Comparison of ENCODE assay signal across 8 cellular contexts in the genomic region with DNA sequence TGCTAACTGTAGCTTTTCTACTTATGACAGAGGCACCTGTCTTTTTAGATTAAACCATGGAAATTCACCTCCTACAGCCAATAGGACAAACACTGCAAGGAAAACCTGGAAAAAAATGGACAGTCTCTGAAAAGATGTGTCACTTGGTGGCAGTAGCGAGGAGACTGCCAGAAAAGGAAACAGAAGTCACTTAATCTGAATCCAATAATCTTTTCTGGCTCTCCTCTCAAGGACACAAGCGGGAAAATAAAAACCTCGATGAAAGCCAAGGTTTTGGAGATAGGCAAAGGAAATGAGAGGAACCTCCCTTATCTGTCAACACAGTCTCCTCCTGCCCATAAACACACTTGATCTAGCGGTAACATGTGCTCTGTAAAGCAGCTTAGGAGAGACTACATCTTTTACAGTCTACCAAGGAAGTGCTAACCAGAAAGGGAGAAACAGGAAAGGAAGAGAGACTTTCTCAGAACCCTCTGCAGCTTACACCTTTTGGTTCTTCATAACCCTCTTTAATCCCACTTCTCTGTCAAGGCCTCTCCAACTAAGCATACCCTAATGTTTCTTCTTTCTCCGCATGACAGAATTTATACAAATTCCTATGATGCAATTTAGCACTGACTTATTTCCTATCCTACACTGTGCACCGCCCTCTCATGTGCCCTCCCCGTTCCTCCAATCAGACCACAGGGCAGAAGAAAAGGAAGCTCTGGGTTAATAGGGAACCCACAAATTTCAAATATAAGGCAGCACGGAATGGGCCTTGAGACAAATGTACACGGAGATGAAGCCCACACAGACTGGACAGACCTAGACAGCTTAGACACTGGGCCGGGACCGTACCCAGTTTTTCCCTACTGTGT. TPM values are rescaled to one million over a fixed set of nuclear protein-coding genes. Genes with fewer than 3 reads are reported as not detected.
DNase-seq lines count a peak whose midpoint lies in the region; ATAC-seq, FAIRE-seq and TF ChIP-seq lines count a peak whose summit lies in the region.

No MANE protein-coding gene starts in this region.

- H3K36me3 Mint-ChIP-seq in stimulated activated memory B cell treated with anti-CD40 and anti-IgM and Interleukin-4, amounts not matched to agents 10 μg/mL and 1 μg/mL and 100 μg/mL, for 72 hours = peaks cover 2% of the 10 kb centered on the region

- H3K4me3 ChIP-seq in NT2/D1 (ENCODE audit: insufficient read length, low read depth) (no peak overlapping the region), GM12878 (peak overlapping the region; percentile 62)

- ATAC-seq in GM19372 (IDR thresholded peaks at IDR 0.05; ENCODE audit: low read depth, unreplicated experiment) = peak; percentile 41
- peak; percentile 66 for ATAC-seq in HG03342 (IDR thresholded peaks at IDR 0.05; ENCODE audit: unreplicated experiment)
- ATAC-seq in GM12878 = peak; percentile 82
- ATAC-seq in stimulated activated memory B cell treated with anti-CD40 and anti-IgM and Interleukin-4, amounts not matched to agents 10 μg/mL and 1 μg/mL and 100 μg/mL, for 72 hours = peak; percentile 86

- TF ChIP-seq RAD21 in GM12878 (IDR thresholded peaks at IDR 0.05; ENCODE audit: insufficient read depth, low read depth, low read length) = peak; percentile 46

- H4K20me1 ChIP-seq in GM12878 (ENCODE audit: control insufficient read depth, insufficient read depth) = no peaks in the 10 kb centered on the region

- FAIRE-seq in GM12878 (lab: Jason Lieb, UNC) = no peak

- POLR2A ChIA-PET in GM12878 (lab: Charles Lee) = interaction anchor here (0.8 to 6.3 kb wide), 9 partner anchors 21 to 104 kb away, joined by 3 to 47 read pairs (median 4); a partner anchor contains a TSS

- peak overlapping the region; percentile 74 for H3K27ac Mint-ChIP-seq in stimulated activated memory B cell treated with anti-CD40 and anti-IgM and Interleukin-4, amounts not matched to agents 10 μg/mL and 1 μg/mL and 100 μg/mL, for 72 hours

- H3K36me3 ChIP-seq in NT2/D1 (ENCODE audit: insufficient read depth, insufficient read length, low read length) = peaks cover 4% of the 10 kb centered on the region
- H3K36me3 ChIP-seq in GM12878 (ENCODE audit: control insufficient read depth in 2 of 2, insufficient read depth in 2 of 2, low read length in 1 of 2) = 0 out of 4 replicates have a peak, but pooled peaks cover 0 to 2% of the 10 kb centered on the region in 2 experiments

- TSS peak; percentile 36 for BruUV-seq in GM12878 (replicated peaks; lab: Mats Ljungman, UMichigan)

- peak overlapping the region; percentile 32 for H3K4me3 Mint-ChIP-seq in stimulated activated memory B cell treated with anti-CD40 and anti-IgM and Interleukin-4, amounts not matched to agents 10 μg/mL and 1 μg/mL and 100 μg/mL, for 72 hours

- peak overlapping the region; percentile 70 for H3K4me2 ChIP-seq in GM12878 (ENCODE audit: control insufficient read depth, insufficient read depth)

- H2AFZ ChIP-seq in GM12878 (ENCODE audit: control insufficient read depth, low read depth, low read length) = peak overlapping the region; percentile 47

- H3K27me3 Mint-ChIP-seq in stimulated activated memory B cell treated with anti-CD40 and anti-IgM and Interleukin-4, amounts not matched to agents 10 μg/mL and 1 μg/mL and 100 μg/mL, for 72 hours = no peaks in the 10 kb centered on the region

- peak; percentile 28 to 46 (median 36); a peak in 4 of 6 replicates for TF ChIP-seq CTCF in GM12878 (IDR thresholded peaks at IDR 0.05 in 2 of 3, conservative IDR thresholded peaks at IDR 0.05 in 1 of 3; ENCODE audit: control insufficient read depth in 2 of 3, extremely low read depth in 1 of 3, insufficient read depth in 1 of 3, low read depth in 3 of 3, low read length in 3 of 3)

- RAD21 ChIA-PET in GM12878 (lab: Charles Lee; ENCODE audit: unreplicated experiment) = interaction anchor here (0.6 to 4.2 kb wide), 11 partner anchors 11 to 124 kb away, joined by 3 to 39 read pairs (median 6); a partner anchor contains a TSS

- WGBS in GM12878 (ENCODE audit: insufficient coverage, insufficient replicate concordance, low lambda C conversion rate, missing lambda C conversion rate) = 32% methylated on average over 11 of the region's 11 CpGs

- DNase-seq in NCI-H1092 treated with DMSO at 0.1 percent for 48 hours (lab: John Stamatoyannopoulos, UW) (peak; percentile 7), NCI-H1092 (lab: John Stamatoyannopoulos, UW) (no peak), NT2/D1 (ENCODE audit: low read depth, low spot score) (peak; percentile 20), GM12878 (ENCODE audit: low read depth, low spot score) (peak; percentile 60), inferior parietal cortex (ENCODE audit: extremely low spot score) (peak; percentile 76)

- H3K79me2 ChIP-seq in GM12878 (ENCODE audit: control insufficient read depth, insufficient read depth, low read length) = peaks cover 72% of the 10 kb centered on the region

- in situ Hi-C loops in GM12878 (cut with MboI) = no loop called here

- H3K4me1 Mint-ChIP-seq in stimulated activated memory B cell treated with anti-CD40 and anti-IgM and Interleukin-4, amounts not matched to agents 10 μg/mL and 1 μg/mL and 100 μg/mL, for 72 hours = peaks cover 42% of the 10 kb centered on the region

- CTCF ChIA-PET in GM12878 (lab: Yijun Ruan, JAX) = interaction anchor here (0.7 to 5.4 kb wide), 12 partner anchors 11 to 194 kb away, joined by 3 to 44 read pairs (median 4); a partner anchor contains a TSS

- H3K9me3 Mint-ChIP-seq in stimulated activated memory B cell treated with anti-CD40 and anti-IgM and Interleukin-4, amounts not matched to agents 10 μg/mL and 1 μg/mL and 100 μg/mL, for 72 hours = no peaks in the 10 kb centered on the region

- TF ChIP-seq POLR2A in GM12878 (IDR thresholded peaks at IDR 0.05; ENCODE audit: low read depth, low read length) = peak; percentile 62

- H3K9ac ChIP-seq in NT2/D1 (ENCODE audit: insufficient read length, low read depth) (no peak overlapping the region), GM12878 (ENCODE audit: control insufficient read depth, insufficient read depth, low read length) (peak overlapping the region; percentile 57)

- intact Hi-C loops in GM12878 (cut with micrococcal nuclease; ENCODE audit: unreplicated experiment) = loop anchor here (2.0 to 5.0 kb wide), 3 partner anchors 66 to 121 kb away; a partner anchor contains a TSS

- H3K4me1 ChIP-seq in NT2/D1 (ENCODE audit: insufficient read depth, insufficient read length) (no peaks in the 10 kb centered on the region), GM12878 (ENCODE audit: control insufficient read depth, insufficient read depth, low read length) (peaks cover 38% of the 10 kb centered on the region)

- peak overlapping the region; percentile 84 for H3K27ac ChIP-seq in GM12878 (ENCODE audit: control insufficient read depth, insufficient read depth)

- H3K27me3 ChIP-seq in NT2/D1 (ENCODE audit: insufficient read depth, insufficient read length) (no peaks in the 10 kb centered on the region), GM12878 (replicated peaks in 1 of 2; ENCODE audit: control insufficient read depth in 2 of 2, insufficient read depth in 2 of 2, low read length in 1 of 2) (no peaks in the 10 kb centered on the region)

- no peak; a peak in 1 of 4 replicates for TF ChIP-seq EP300 in GM12878 (IDR thresholded peaks at IDR 0.05; ENCODE audit: borderline replicate concordance in 1 of 2, control insufficient read depth in 1 of 2, low read depth in 2 of 2, low read length in 2 of 2)

- SMC1A ChIA-PET in GM12878 (lab: Charles Lee; ENCODE audit: uncharacterized antibody, unreplicated experiment) = interaction anchor here (1.0 to 3.7 kb wide), 22 partner anchors 11 to 194 kb away, joined by 3 to 30 read pairs (median 8); a partner anchor contains a TSS

- H3K9me3 ChIP-seq in NT2/D1 (ENCODE audit: insufficient read depth, low read length) = no peaks in the 10 kb centered on the region
- no peaks in the 10 kb centered on the region for H3K9me3 ChIP-seq in GM12878 (replicated peaks; ENCODE audit: control insufficient read depth, insufficient read depth, low read length)

TF ChIP-seq in GM12878, 131 proteins besides CTCF, POLR2A, EP300 and RAD21 (continues in another document):
- TF ChIP-seq MTA2 (IDR thresholded peaks at IDR 0.05; ENCODE audit: low read depth) (no peak), CBFB (IDR thresholded peaks at IDR 0.05; ENCODE audit: low read depth) (0 out of 2 replicates have a peak, but pooled peaks have one; percentile 5), SUZ12 (IDR thresholded peaks at IDR 0.05; ENCODE audit: unreplicated experiment) (no peak), SPI1 (IDR thresholded peaks at IDR 0.05; ENCODE audit: borderline replicate concordance, insufficient read depth, low read depth, low read length) (peak; percentile 44)
- TF ChIP-seq, protein P1, sequence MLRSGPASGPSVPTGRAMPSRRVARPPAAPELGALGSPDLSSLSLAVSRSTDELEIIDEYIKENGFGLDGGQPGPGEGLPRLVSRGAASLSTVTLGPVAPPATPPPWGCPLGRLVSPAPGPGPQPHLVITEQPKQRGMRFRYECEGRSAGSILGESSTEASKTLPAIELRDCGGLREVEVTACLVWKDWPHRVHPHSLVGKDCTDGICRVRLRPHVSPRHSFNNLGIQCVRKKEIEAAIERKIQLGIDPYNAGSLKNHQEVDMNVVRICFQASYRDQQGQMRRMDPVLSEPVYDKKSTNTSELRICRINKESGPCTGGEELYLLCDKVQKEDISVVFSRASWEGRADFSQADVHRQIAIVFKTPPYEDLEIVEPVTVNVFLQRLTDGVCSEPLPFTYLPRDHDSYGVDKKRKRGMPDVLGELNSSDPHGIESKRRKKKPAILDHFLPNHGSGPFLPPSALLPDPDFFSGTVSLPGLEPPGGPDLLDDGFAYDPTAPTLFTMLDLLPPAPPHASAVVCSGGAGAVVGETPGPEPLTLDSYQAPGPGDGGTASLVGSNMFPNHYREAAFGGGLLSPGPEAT (IDR thresholded peaks at IDR 0.05; ENCODE audit: low read depth) = no peak

RNA-seq across cellular contexts. Expression of a gene that starts 52.8 kb away (rescaled TPM):
- total RNA-seq in GM12878 (2013; cell fraction: nucleolus; rRNA removed) = 321 and 343 TPM in 2 replicates
- 31.6 and 34.9 TPM in 2 replicates for total RNA-seq in GM12878 (2014; rRNA removed)
- 33.1 and 36.5 TPM in 2 replicates for total RNA-seq in GM12878 (2014; rRNA removed; fragmentation: Illumina TruSeq; extraction: Trizol)
- 53.4 and 62.4 TPM in 2 replicates for total RNA-seq in GM12878 (2021)
- 16.2 TPM for polyA plus RNA-seq in GM12878 (2011; ENCODE audit: low read depth)
- polyA plus RNA-seq in GM12878 (2011; rRNA removed) = 9.9 and 13.2 TPM in 2 replicates
- polyA plus RNA-seq in GM12878 (2011; cell fraction: cytosol; rRNA removed) = 9.4 and 15.1 TPM in 2 replicates
- polyA plus RNA-seq in GM12878 (2011; cell fraction: nucleus; rRNA removed) = 47.2 and 56.6 TPM in 2 replicates
- polyA plus RNA-seq in GM12878 (2012) = 24.0 and 32.4 TPM in 2 replicates
- polyA plus RNA-seq in GM12878 (2014; fragmentation: Illumina TruSeq; extraction: Trizol) = 28.7 and 31.3 TPM in 2 replicates
- 1 to 10 TPM; 1.4 to 4.4 TPM for polyA plus RNA-seq in GM12878 (2014; fragmentation: Nextera tagmentation; extraction: Ambion mirVana)
- 27.6 and 32.8 TPM in 2 replicates for polyA plus RNA-seq in GM12878 (2014; rRNA removed)
- polyA plus RNA-seq in GM12878 (2016; fragmentation: Nextera tagmentation; extraction: Ambion mirVana) = 10 to 100 TPM; 33.8 to 37.2 TPM
- 63.4 and 67.7 TPM in 2 replicates for polyA minus RNA-seq in GM12878 (2011; rRNA and poly(A)+ RNA removed)
- 16.7 and 19.8 TPM in 2 replicates for polyA minus RNA-seq in GM12878 (2011; cell fraction: cytosol; rRNA and poly(A)+ RNA removed)
- polyA minus RNA-seq in GM12878 (2011; cell fraction: nucleus; rRNA and poly(A)+ RNA removed) = 120 and 193 TPM in 2 replicates
